22 cellular contexts compared by ENCODE assay signal in genomic region chr18:28793911-28794310, GRCh38.
DNase-seq lines count a peak whose midpoint lies in the region; ATAC-seq, FAIRE-seq and TF ChIP-seq lines count a peak whose summit lies in the region.
"Had no signal": no experiment of that assay in that cellular context is flagged by ENCODE, and none has a peak within 500 bp of the region (broad histone marks: within the 10 kb centered on the region; RNA-seq: fewer than 3 reads in every experiment).

No MANE protein-coding gene starts in this region.

- H3K4me3 ChIP-seq in ACC112 (ENCODE audit: low read depth, low read length): no peak overlapping the region
- H3K4me3 ChIP-seq in adipocyte (ENCODE audit: low read length): no peak overlapping the region
- H3K4me3 ChIP-seq in keratinocyte (ENCODE audit: control insufficient read depth in 2 of 3, extremely low read depth in 1 of 3, insufficient read depth in 2 of 3, low read depth in 1 of 3, low read length in 3 of 3): no peak overlapping the region
- H3K4me3 ChIP-seq: mucosa of descending colon, stomach, upper lobe of left lung had no signal

- no peak overlapping the region for H2AFZ ChIP-seq in ACC112 (ENCODE audit: low read length, unreplicated experiment)
- H2AFZ ChIP-seq in keratinocyte (ENCODE audit: control insufficient read depth, low read length): no peak overlapping the region

- ATAC-seq in GM21515 (IDR thresholded peaks at IDR 0.05; ENCODE audit: unreplicated experiment): no peak
- ATAC-seq in GM21528 (IDR thresholded peaks at IDR 0.05; ENCODE audit: low FRiP score, unreplicated experiment): no peak
- no peak for ATAC-seq in GM18858 (IDR thresholded peaks at IDR 0.05; ENCODE audit: unreplicated experiment)
- ATAC-seq: mucosa of descending colon, sciatic nerve had no signal

- H3K4me2 ChIP-seq in keratinocyte (ENCODE audit: control insufficient read depth, extremely low read depth, insufficient read depth, low read depth, low read length): peak overlapping the region; percentile 31

- TF ChIP-seq CTCF in keratinocyte (optimal IDR thresholded peaks at IDR 0.05 in 1 of 3, IDR thresholded peaks at IDR 0.05 in 1 of 3, conservative IDR thresholded peaks at IDR 0.05 in 1 of 3; ENCODE audit: extremely low read depth in 1 of 3, insufficient read depth in 2 of 3, low read length in 3 of 3): no peak

- DNase-seq in DMS153 treated with DMSO at 0.1 percent for 48 hours (lab: John Stamatoyannopoulos, UW; ENCODE audit: unreplicated experiment) (peak; percentile 24), adipocyte (ENCODE audit: low read depth) (peak; percentile 21), keratinocyte (ENCODE audit: low read depth, low spot score) (no peak), AG20443 (ENCODE audit: low spot score) (no peak)
- DNase-seq: activated CD4-positive, alpha-beta T cell treated with anti-CD3 and anti-CD28 coated beads for 48 hours; activated CD8-positive, alpha-beta memory T cell treated with anti-CD3 and anti-CD28 coated beads, Interleukin-2, amount 50 U/mL, for 4 hours; activated effector memory CD4-positive, alpha-beta T cell treated with anti-CD3 and anti-CD28 coated beads, Interleukin-2, amount 50 U/mL, for 16 hours; GDM1; Karpas-422; mucosa of descending colon; NCI-H1105 treated with DMSO at 0.1 percent for 48 hours; NCI-H2171 treated with DMSO at 0.1 percent for 48 hours; stimulated activated CD4-positive, alpha-beta T cell treated with anti-CD3 and anti-CD28 coated beads, Interleukin-1b, Interleukin-23, amount 100 ng/mL, for 48 hours; stomach; upper lobe of left lung had no signal

- no peaks in the 10 kb centered on the region for H3K79me2 ChIP-seq in ACC112 (ENCODE audit: control insufficient read depth, insufficient read depth, low read length, unreplicated experiment)
- H3K79me2 ChIP-seq in keratinocyte (ENCODE audit: control insufficient read depth, insufficient read depth, low read length): no peaks in the 10 kb centered on the region

- H3K27me3 ChIP-seq in ACC112 (ENCODE audit: insufficient read depth, low read length): no peaks in the 10 kb centered on the region
- no peaks in the 10 kb centered on the region for H3K27me3 ChIP-seq in adipocyte (replicated peaks; ENCODE audit: control insufficient read depth, insufficient read depth, low read length)
- H3K27me3 ChIP-seq in keratinocyte (ENCODE audit: control insufficient read depth, extremely low read depth, insufficient read depth, low read length): no peaks in the 10 kb centered on the region
- H3K27me3 ChIP-seq: neutrophil, stomach, upper lobe of left lung had no signal

- no peaks in the 10 kb centered on the region for H3K9me1 ChIP-seq in keratinocyte (ENCODE audit: control insufficient read depth, extremely low read depth, insufficient read depth, low read length)

- H3K27ac ChIP-seq in ACC112 (ENCODE audit: low read depth, low read length) (peak overlapping the region; percentile 87), keratinocyte (ENCODE audit: control insufficient read depth, insufficient read depth, low read length) (no peak overlapping the region)
- H3K27ac ChIP-seq: neutrophil, RWPE1, stomach, upper lobe of left lung had no signal

- H3K36me3 ChIP-seq in ACC112 (ENCODE audit: insufficient read depth, low read length) (no peaks in the 10 kb centered on the region), adipocyte (ENCODE audit: control insufficient read depth, insufficient read depth, low read length, severe bottlenecking) (no peaks in the 10 kb centered on the region), keratinocyte (ENCODE audit: control insufficient read depth in 2 of 2, extremely low read depth in 1 of 2, insufficient read depth in 2 of 2, low read length in 2 of 2) (no peaks in the 10 kb centered on the region)
- H3K36me3 ChIP-seq: neutrophil, stomach, upper lobe of left lung had no signal

- dilution Hi-C loops in keratinocyte (cut with MboI; ENCODE audit: extremely low pct_ligation_motif_present, low sequenced_read_pairs): no loop called here

- H3K9ac ChIP-seq in adipocyte (ENCODE audit: low read length) (no peak overlapping the region), keratinocyte (ENCODE audit: control insufficient read depth, extremely low read depth, insufficient read depth, low read length) (no peak overlapping the region)

- no peaks in the 10 kb centered on the region for H3K9me3 ChIP-seq in adipocyte (ENCODE audit: control insufficient read depth, low read length)
- no peaks in the 10 kb centered on the region for H3K9me3 ChIP-seq in keratinocyte (ENCODE audit: control insufficient read depth, low read depth, low read length)
- H3K9me3 ChIP-seq: neutrophil, stomach, upper lobe of left lung had no signal

- H4K20me1 ChIP-seq in keratinocyte (ENCODE audit: control insufficient read depth, extremely low read depth, insufficient read depth, low read length): no peaks in the 10 kb centered on the region

- H3K4me1 ChIP-seq in ACC112 (ENCODE audit: control insufficient read depth, insufficient read depth, low read length, unreplicated experiment) (peaks cover 56% of the 10 kb centered on the region), adipocyte (ENCODE audit: control insufficient read depth, insufficient read depth, low read length) (peaks cover 30% of the 10 kb centered on the region), keratinocyte (ENCODE audit: control insufficient read depth, extremely low read depth, insufficient read depth, low read length) (peaks cover 26% of the 10 kb centered on the region)
- H3K4me1 ChIP-seq: stomach, upper lobe of left lung had no signal

- FAIRE-seq in keratinocyte (lab: Jason Lieb, UNC): peak; percentile 5

Comparison
In these comparisons a context has a peak if more than half of its experiments do, and no peak if none do; other contexts are left out.
1. DNase-seq: peak in DMS153 treated with DMSO at 0.1 percent for 48 hours (single experiment) and adipocyte (single experiment); none in keratinocyte (single experiment) and AG20443 (single experiment).